Comparison of ENCODE assay signal across 11 cellular contexts in genomic region chr6:7561153-7561964, GRCh38. TPM values are rescaled to one million over a fixed set of nuclear protein-coding genes. Genes with fewer than 3 reads are reported as not detected.
A peak's percentile ranks its signal among the peaks of the same experiment; 100 is the strongest.
DNase-seq lines count a peak whose midpoint lies in the region; ATAC-seq and TF ChIP-seq lines count a peak whose summit lies in the region.
"Had no signal": no experiment of that assay in that cellular context is flagged by ENCODE, and none has a peak within 500 bp of the region (broad histone marks: within the 10 kb centered on the region; RNA-seq: fewer than 3 reads in every experiment).

No MANE protein-coding gene starts in this region.

- no peak overlapping the region for H3K9ac ChIP-seq in endocrine pancreas (ENCODE audit: control insufficient read depth, insufficient read depth, low read length)

- H3K36me3 ChIP-seq in endocrine pancreas (ENCODE audit: control insufficient read depth, insufficient read depth, low read length): no peaks in the 10 kb centered on the region
- no peaks in the 10 kb centered on the region for H3K36me3 ChIP-seq in mucosa of descending colon (ENCODE audit: low read depth)

- H3K4me1 ChIP-seq in endocrine pancreas (ENCODE audit: control insufficient read depth, insufficient read depth, low read length) (peaks cover 26% of the 10 kb centered on the region), mucosa of descending colon (ENCODE audit: low read depth) (peaks cover 20% of the 10 kb centered on the region)

- H3K9me3 ChIP-seq in endocrine pancreas (ENCODE audit: control insufficient read depth, low read length) (no peaks in the 10 kb centered on the region), mucosa of descending colon (no peaks in the 10 kb centered on the region)

- intact Hi-C loops in mucosa of descending colon (cut with DNase I, micrococcal nuclease): no loop called here

- TF ChIP-seq CTCF in mucosa of descending colon (IDR thresholded peaks at IDR 0.05): no peak

- no peaks in the 10 kb centered on the region for H3K27me3 ChIP-seq in endocrine pancreas (ENCODE audit: control insufficient read depth, insufficient read depth, low read length)

- H3K4me3 ChIP-seq in endocrine pancreas (ENCODE audit: control insufficient read depth, insufficient read depth, low read length) (peak overlapping the region; percentile 45), mucosa of descending colon (no peak overlapping the region)
- H3K4me3 ChIP-seq: skin epidermis had no signal

- peak; percentile 99 for DNase-seq in DMS53 treated with DMSO at 0.1 percent for 48 hours (lab: John Stamatoyannopoulos, UW; ENCODE audit: unreplicated experiment)
- DNase-seq in NCI-H2171 (lab: John Stamatoyannopoulos, UW): peak; percentile 23
- peak; percentile 78 to 88 (median 83) for DNase-seq in mucosa of descending colon
- no peak for DNase-seq in activated effector memory CD4-positive, alpha-beta T cell treated with Interleukin-2 at 50 U/mL for 16 hours
- DNase-seq in NCI-H1694 treated with DMSO at 0.1 percent for 48 hours (lab: John Stamatoyannopoulos, UW): no peak
- DNase-seq: effector CD4-positive, alpha-beta T cell; stimulated activated naive CD8-positive, alpha-beta T cell treated with anti-CD3 and anti-CD28 coated beads, Interleukin-15, Interleukin-2, amounts not matched to agents 100 U/mL and 50 U/mL, for 24 hours had no signal

- ATAC-seq in mucosa of descending colon (peak; percentile 94), GM18861 (IDR thresholded peaks at IDR 0.05; ENCODE audit: unreplicated experiment) (no peak), HG02642 (IDR thresholded peaks at IDR 0.05; ENCODE audit: poor library complexity, unreplicated experiment) (no peak)
- ATAC-seq: stimulated activated naive CD8-positive, alpha-beta T cell treated with anti-CD3 and anti-CD28 coated beads, Interleukin-15, Interleukin-2, amounts not matched to agents 100 U/mL and 50 U/mL, for 24 hours had no signal

RNA-seq across cellular contexts. Expression of gene DSP, which starts 19.9 kb away (rescaled TPM):
- total RNA-seq in mucosa of descending colon: 100 to 1,000 TPM in 2 of 3 donors, 10 to 100 TPM in 1; 85.2 to 265 (median 177) TPM

RNA-seq across cellular contexts. Expression of gene SNRNP48, which starts 28.6 kb away (rescaled TPM):
- 10 to 100 TPM; 10.6 to 14.2 (median 11.0) TPM for total RNA-seq in mucosa of descending colon

Comparison
In these comparisons a context has a peak if more than half of its experiments do, and no peak if none do; other contexts are left out.
1. DNase-seq: peak in DMS53 treated with DMSO at 0.1 percent for 48 hours (single experiment), NCI-H2171 (single experiment) and mucosa of descending colon (3 of 3); none in activated effector memory CD4-positive, alpha-beta T cell treated with Interleukin-2 at 50 U/mL for 16 hours (single experiment) and NCI-H1694 treated with DMSO at 0.1 percent for 48 hours (single experiment).